ENCODE assay signal across 21 cellular contexts in the genomic region with DNA sequence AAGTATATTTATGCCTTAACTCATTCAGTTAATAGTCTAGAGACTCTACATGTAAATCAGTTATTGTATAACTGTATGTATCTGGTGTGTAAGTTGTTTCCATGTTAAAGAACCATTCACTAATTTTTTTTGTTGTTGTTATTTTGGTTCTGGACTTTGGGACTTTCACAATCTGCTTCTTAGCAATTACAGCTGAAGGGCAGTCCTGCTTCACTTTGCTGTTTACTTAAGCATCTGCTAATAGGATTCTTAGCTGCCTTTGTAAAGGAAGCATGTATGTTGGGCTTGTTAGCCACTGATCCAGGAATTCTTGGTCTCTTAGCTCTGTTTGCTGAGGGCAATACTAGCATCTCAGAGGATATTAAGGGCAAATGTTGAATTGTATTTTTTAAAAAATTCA.
"Had no signal": no experiment of that assay in that cellular context is flagged by ENCODE, and none has a peak within 500 bp of the region (broad histone marks: within the 10 kb centered on the region; RNA-seq: fewer than 3 reads in every experiment).

No MANE protein-coding gene starts in this region.

- H3K9me3 ChIP-seq: breast epithelium, gastroesophageal sphincter, heart right ventricle, right atrium auricular region, thyroid gland had no signal

- H3K9me3 Mint-ChIP-seq: activated T-helper 17 cell treated with anti-CD3 and anti-CD28 coated beads, Interleukin-2, amount 50 U/mL, for 72 hours; effector memory CD8-positive, alpha-beta T cell; natural killer cell treated with Interleukin-12 subunit alpha and Interleukin-12 subunit beta and Interleukin-15 and Interleukin-18, amount 100 ng/mL, for 72 hours; stimulated activated naive B cell treated with anti-CD40 and anti-IgM and Interleukin-4, amounts not matched to agents 10 μg/mL and 1 μg/mL and 100 μg/mL, for 72 hours had no signal

- H3K27me3 Mint-ChIP-seq: activated T-helper 17 cell treated with anti-CD3 and anti-CD28 coated beads, Interleukin-2, amount 50 U/mL, for 72 hours; effector memory CD8-positive, alpha-beta T cell; natural killer cell treated with Interleukin-12 subunit alpha and Interleukin-12 subunit beta and Interleukin-15 and Interleukin-18, amount 100 ng/mL, for 72 hours; stimulated activated naive B cell treated with anti-CD40 and anti-IgM and Interleukin-4, amounts not matched to agents 10 μg/mL and 1 μg/mL and 100 μg/mL, for 72 hours had no signal

- H3K27ac ChIP-seq: breast epithelium, epithelial cell of prostate, gastroesophageal sphincter, heart right ventricle, right atrium auricular region, thyroid gland had no signal

- H3K36me3 Mint-ChIP-seq: natural killer cell treated with Interleukin-12 subunit alpha and Interleukin-12 subunit beta and Interleukin-15 and Interleukin-18, amount 100 ng/mL, for 72 hours had no signal

- H3K27me3 ChIP-seq: breast epithelium, gastroesophageal sphincter, heart right ventricle, right atrium auricular region, thyroid gland had no signal

- H3K4me1 Mint-ChIP-seq: activated T-helper 17 cell treated with anti-CD3 and anti-CD28 coated beads, Interleukin-2, amount 50 U/mL, for 72 hours; stimulated activated naive B cell treated with anti-CD40 and anti-IgM and Interleukin-4, amounts not matched to agents 10 μg/mL and 1 μg/mL and 100 μg/mL, for 72 hours had no signal

- H3K27ac Mint-ChIP-seq: activated T-helper 17 cell treated with anti-CD3 and anti-CD28 coated beads, Interleukin-2, amount 50 U/mL, for 72 hours; natural killer cell treated with Interleukin-12 subunit alpha and Interleukin-12 subunit beta and Interleukin-15 and Interleukin-18, amount 100 ng/mL, for 72 hours; stimulated activated naive B cell treated with anti-CD40 and anti-IgM and Interleukin-4, amounts not matched to agents 10 μg/mL and 1 μg/mL and 100 μg/mL, for 72 hours had no signal

- ATAC-seq: activated T-helper 17 cell treated with anti-CD3 and anti-CD28 coated beads, Interleukin-2, amount 50 U/mL, for 72 hours; effector memory CD8-positive, alpha-beta T cell; gastroesophageal sphincter; heart right ventricle; left ventricle myocardium superior; natural killer cell treated with Interleukin-12 subunit alpha and Interleukin-12 subunit beta and Interleukin-15 and Interleukin-18, amount 100 ng/mL, for 72 hours; stimulated activated naive B cell treated with anti-CD40 and anti-IgM and Interleukin-4, amounts not matched to agents 10 μg/mL and 1 μg/mL and 100 μg/mL, for 72 hours had no signal

- DNase-seq: activated CD4-positive, alpha-beta T cell treated with anti-CD3 and anti-CD28 coated beads, Interleukin-2, amount 50 U/mL, for 4 hours; activated CD4-positive, CD25-positive, alpha-beta regulatory T cell treated with anti-CD3 and anti-CD28 coated beads, Interleukin-2, amount 50 U/mL, for 72 hours; activated naive CD4-positive, alpha-beta T cell treated with Interleukin-2 at 50 U/mL for 16 hours; aorta; dermis blood vessel endothelial cell; effector memory CD8-positive, alpha-beta T cell; heart right ventricle; kidney; left ventricle myocardium superior; occipital lobe; stimulated activated CD4-positive, alpha-beta T cell treated with anti-CD3 and anti-CD28 coated beads, Interleukin-15, amount 100 ng/mL, for 24 hours; stimulated activated CD4-positive, alpha-beta T cell treated with anti-CD3 and anti-CD28 coated beads, Interleukin-4, amount 100 ng/mL, for 1 hour; stimulated activated naive B cell treated with anti-CD40 and anti-IgM and Interleukin-4, amounts not matched to agents 10 μg/mL and 1 μg/mL and 100 μg/mL, for 72 hours; T1000; thyroid gland had no signal

- H3K36me3 ChIP-seq: breast epithelium, thyroid gland had no signal

- H3K4me3 Mint-ChIP-seq: activated T-helper 17 cell treated with anti-CD3 and anti-CD28 coated beads, Interleukin-2, amount 50 U/mL, for 72 hours; effector memory CD8-positive, alpha-beta T cell; natural killer cell treated with Interleukin-12 subunit alpha and Interleukin-12 subunit beta and Interleukin-15 and Interleukin-18, amount 100 ng/mL, for 72 hours; stimulated activated naive B cell treated with anti-CD40 and anti-IgM and Interleukin-4, amounts not matched to agents 10 μg/mL and 1 μg/mL and 100 μg/mL, for 72 hours had no signal

- H3K4me1 ChIP-seq: breast epithelium, gastroesophageal sphincter, right atrium auricular region had no signal

- H3K4me3 ChIP-seq: breast epithelium, gastroesophageal sphincter, heart right ventricle, right atrium auricular region, thyroid gland had no signal
